Comparison of ENCODE assay signal across 20 cellular contexts in genomic region chr13:40784540-40784939, GRCh38. TPM values are rescaled to one million over a fixed set of nuclear protein-coding genes. Genes with fewer than 3 reads are reported as not detected.
A peak's percentile ranks its signal among the peaks of the same experiment; 100 is the strongest.
DNase-seq lines count a peak whose midpoint lies in the region; ATAC-seq and TF ChIP-seq lines count a peak whose summit lies in the region.
"Had no signal": no experiment of that assay in that cellular context is flagged by ENCODE, and none has a peak within 500 bp of the region (broad histone marks: within the 10 kb centered on the region; RNA-seq: fewer than 3 reads in every experiment).

No MANE protein-coding gene starts in this region.

- TF ChIP-seq EP300 in tibial nerve (IDR thresholded peaks at IDR 0.05): no peak

- H3K4me3 ChIP-seq in right atrium auricular region: no peak overlapping the region
- H3K4me3 ChIP-seq in liver (ENCODE audit: low read depth in 1 of 3, low read length in 3 of 3): no peak overlapping the region
- no peak overlapping the region for H3K4me3 ChIP-seq in thyroid gland (replicated peaks in 1 of 3)
- H3K4me3 ChIP-seq in tibial nerve: no peak overlapping the region
- H3K4me3 ChIP-seq: BLaER1, GM12878, GM23338 had no signal

- H3K36me3 Mint-ChIP-seq in glutamatergic neuron (ENCODE audit: unreplicated experiment): no peaks in the 10 kb centered on the region
- H3K36me3 Mint-ChIP-seq: CD8-positive, alpha-beta T cell; IgD-negative memory B cell had no signal

- WGBS in liver: 32% methylated on average over 4 of the region's 4 CpGs
- WGBS in thyroid gland, 2 donors: 42 to 55% methylated on average over 4 of the region's 4 CpGs
- 79 to 86% methylated on average over 4 of the region's 4 CpGs for WGBS in tibial nerve, 2 donors

- intact Hi-C loops in Right ventricle myocardium inferior (cut with DNase I): no loop called here
- intact Hi-C loops in thyroid gland (cut with DNase I): no loop called here

- no peak overlapping the region for H3K4me3 Mint-ChIP-seq in glutamatergic neuron (ENCODE audit: unreplicated experiment)
- H3K4me3 Mint-ChIP-seq: CD8-positive, alpha-beta T cell; GM23338; IgD-negative memory B cell had no signal

- H3K9ac ChIP-seq in liver (ENCODE audit: low read depth in 1 of 2, low read length in 2 of 2): no peak overlapping the region
- H3K9ac ChIP-seq: BLaER1 had no signal

- no peaks in the 10 kb centered on the region for H3K4me1 Mint-ChIP-seq in glutamatergic neuron (ENCODE audit: low read depth, unreplicated experiment)

- H3K36me3 ChIP-seq in right atrium auricular region (no peaks in the 10 kb centered on the region), liver (ENCODE audit: control insufficient read depth in 4 of 4, insufficient read depth in 3 of 4, low read depth in 1 of 4, low read length in 3 of 4) (no peaks in the 10 kb centered on the region), thyroid gland (no peaks in the 10 kb centered on the region), tibial nerve (no peaks in the 10 kb centered on the region)
- H3K36me3 ChIP-seq: BLaER1 had no signal

- ATAC-seq in Right ventricle myocardium inferior: no peak
- ATAC-seq: CD8-positive, alpha-beta T cell; GM12878; GM23338 had no signal

- H3K27me3 Mint-ChIP-seq in glutamatergic neuron (ENCODE audit: unreplicated experiment): no peaks in the 10 kb centered on the region
- H3K27me3 Mint-ChIP-seq: IgD-negative memory B cell had no signal

- H3K4me1 ChIP-seq in right atrium auricular region (no peaks in the 10 kb centered on the region), liver (ENCODE audit: control insufficient read depth in 4 of 4, insufficient read depth in 4 of 4, low read length in 3 of 4) (peaks cover 1 to 36% (median 15%) of the 10 kb centered on the region in 4 donors), thyroid gland (peaks cover 35 to 43% of the 10 kb centered on the region in 2 donors), tibial nerve (no peaks in the 10 kb centered on the region)

- TF ChIP-seq POLR2A in thyroid gland (IDR thresholded peaks at IDR 0.05): no peak
- no peak for TF ChIP-seq POLR2A in tibial nerve (IDR thresholded peaks at IDR 0.05)

- H3K27me3 ChIP-seq in right atrium auricular region (no peaks in the 10 kb centered on the region), liver (ENCODE audit: control insufficient read depth in 4 of 4, insufficient read depth in 4 of 4, low read length in 3 of 4) (no peaks in the 10 kb centered on the region), thyroid gland (no peaks in the 10 kb centered on the region), tibial nerve (no peaks in the 10 kb centered on the region)
- H3K27me3 ChIP-seq: BLaER1 had no signal

- H3K27ac Mint-ChIP-seq in glutamatergic neuron (ENCODE audit: unreplicated experiment): no peak overlapping the region
- H3K27ac Mint-ChIP-seq: CD8-positive, alpha-beta T cell; GM23338; IgD-negative memory B cell had no signal

- H3K9me3 ChIP-seq in right atrium auricular region (no peaks in the 10 kb centered on the region), liver (ENCODE audit: control insufficient read depth in 4 of 4, low read length in 3 of 4) (no peaks in the 10 kb centered on the region), thyroid gland (no peaks in the 10 kb centered on the region), tibial nerve (no peaks in the 10 kb centered on the region)
- H3K9me3 ChIP-seq: BLaER1 had no signal

- H3K27ac ChIP-seq in right atrium auricular region (no peak overlapping the region), liver (ENCODE audit: low read depth in 1 of 2, low read length in 2 of 2) (peak overlapping the region; percentile 79 to 87), thyroid gland (peak overlapping the region; percentile 84 to 93 (median 86)), tibial nerve (no peak overlapping the region)
- H3K27ac ChIP-seq: BLaER1, HL-60 had no signal

- TF ChIP-seq CTCF in right atrium auricular region (IDR thresholded peaks at IDR 0.05) (no peak), liver (IDR thresholded peaks at IDR 0.05; ENCODE audit: low read depth, low read length, missing input control) (no peak), thyroid gland (IDR thresholded peaks at IDR 0.05) (no peak), tibial nerve (IDR thresholded peaks at IDR 0.05) (no peak), glutamatergic neuron (IDR thresholded peaks at IDR 0.05; ENCODE audit: partially characterized antibody, unreplicated experiment) (no peak)

- peak; percentile 40 for DNase-seq in right atrium auricular region (ENCODE audit: low spot score)
- DNase-seq in Right ventricle myocardium inferior (ENCODE audit: missing footprints): no peak
- DNase-seq in kidney tubule cell (ENCODE audit: low spot score): peak; percentile 27
- peak; percentile 80 to 82 for DNase-seq in thyroid gland
- DNase-seq in activated gamma-delta T cell treated with Interleukin-2 at 50 U/mL for 16 hours: no peak
- DNase-seq in tibial nerve (ENCODE audit: low spot score in 2 of 2): no peak
- no peak for DNase-seq in glutamatergic neuron
- DNase-seq: 8988T; Calu3; CD8-positive, alpha-beta T cell; DMS53; DND-41; EL; HCEC 1CT had no signal

- peak; percentile 42 to 51 for TF ChIP-seq RAD21 in liver (IDR thresholded peaks at IDR 0.05)

- peaks cover 2% of the 10 kb centered on the region for H3K9me3 Mint-ChIP-seq in glutamatergic neuron (ENCODE audit: unreplicated experiment)
- H3K9me3 Mint-ChIP-seq: CD8-positive, alpha-beta T cell; GM23338; IgD-negative memory B cell had no signal

TF ChIP-seq in liver, 16 proteins besides CTCF, POLR2A, EP300 and RAD21 (continues in another document):
- TF ChIP-seq NR2F2 (IDR thresholded peaks at IDR 0.05) (peak; percentile 94), EGR1 (IDR thresholded peaks at IDR 0.05; ENCODE audit: low read depth in 2 of 2) (peak; percentile 36 to 90), ATF3 (IDR thresholded peaks at IDR 0.05) (peak; percentile 84), HNF4G (IDR thresholded peaks at IDR 0.05) (peak; percentile 60), TAF1 (conservative IDR thresholded peaks at IDR 0.05) (no peak), FOXA1 (IDR thresholded peaks at IDR 0.05) (no peak), GABPA (IDR thresholded peaks at IDR 0.05 in 1 of 2, conservative IDR thresholded peaks at IDR 0.05 in 1 of 2) (peak; percentile 68 to 89), MAX (IDR thresholded peaks at IDR 0.05) (peak; percentile 82), ZBTB33 (IDR thresholded peaks at IDR 0.05) (peak; percentile 70), FOXA2 (IDR thresholded peaks at IDR 0.05) (peak; percentile 53), SP1 (IDR thresholded peaks at IDR 0.05) (peak; percentile 94), HNF4A (conservative IDR thresholded peaks at IDR 0.05) (peak; percentile 88), RXRA (IDR thresholded peaks at IDR 0.05) (peak; percentile 96 to 99)

RNA-seq across cellular contexts. Expression of gene SLC25A15, which starts 4.9 kb away (rescaled TPM):
- total RNA-seq in right atrium auricular region: 1 to 10 TPM; 5.9 to 6.0 TPM
- 4.8 TPM for total RNA-seq in Right ventricle myocardium inferior
- total RNA-seq in liver: 100 to 1,000 TPM in 1 of 2 donors, 10 to 100 TPM in 1; 29.3 to 106 TPM
- 10 to 100 TPM; 49.7 to 84.1 TPM for polyA plus RNA-seq in liver
- total RNA-seq in thyroid gland: 10 to 100 TPM; 12.8 to 19.5 (median 13.6) TPM
- total RNA-seq in tibial nerve: 1 to 10 TPM; 3.1 to 9.4 (median 7.0) TPM
- 7.3 TPM for total RNA-seq in glutamatergic neuron (ENCODE audit: unreplicated experiment)

RNA-seq across cellular contexts. Expression of gene MRPS31, which starts 13.6 kb away (rescaled TPM):
- 10 to 100 TPM; 17.8 to 31.5 TPM for total RNA-seq in right atrium auricular region
- 30.0 TPM for total RNA-seq in Right ventricle myocardium inferior
- 10 to 100 TPM; 13.4 to 15.8 TPM for total RNA-seq in liver
- polyA plus RNA-seq in liver: 10 to 100 TPM; 16.2 to 17.6 TPM
- total RNA-seq in thyroid gland: 10 to 100 TPM; 26.9 to 34.9 (median 32.3) TPM
- total RNA-seq in tibial nerve: 10 to 100 TPM; 12.2 to 24.3 (median 22.1) TPM
- 28.8 TPM for total RNA-seq in glutamatergic neuron (ENCODE audit: unreplicated experiment)

Comparison
In these comparisons a context has a peak if more than half of its experiments do, and no peak if none do; other contexts are left out.
1. DNase-seq: peak in right atrium auricular region (single experiment), kidney tubule cell (single experiment) and thyroid gland (2 of 2); none in Right ventricle myocardium inferior (single experiment), activated gamma-delta T cell treated with Interleukin-2 at 50 U/mL for 16 hours (single experiment), tibial nerve (0 of 2) and glutamatergic neuron (single experiment).
2. H3K27ac ChIP-seq: peak in liver (2 of 2) and thyroid gland (3 of 3); none in right atrium auricular region (0 of 2) and tibial nerve (0 of 4).